1 cellular context compared by ENCODE assay signal in the genomic region with DNA sequence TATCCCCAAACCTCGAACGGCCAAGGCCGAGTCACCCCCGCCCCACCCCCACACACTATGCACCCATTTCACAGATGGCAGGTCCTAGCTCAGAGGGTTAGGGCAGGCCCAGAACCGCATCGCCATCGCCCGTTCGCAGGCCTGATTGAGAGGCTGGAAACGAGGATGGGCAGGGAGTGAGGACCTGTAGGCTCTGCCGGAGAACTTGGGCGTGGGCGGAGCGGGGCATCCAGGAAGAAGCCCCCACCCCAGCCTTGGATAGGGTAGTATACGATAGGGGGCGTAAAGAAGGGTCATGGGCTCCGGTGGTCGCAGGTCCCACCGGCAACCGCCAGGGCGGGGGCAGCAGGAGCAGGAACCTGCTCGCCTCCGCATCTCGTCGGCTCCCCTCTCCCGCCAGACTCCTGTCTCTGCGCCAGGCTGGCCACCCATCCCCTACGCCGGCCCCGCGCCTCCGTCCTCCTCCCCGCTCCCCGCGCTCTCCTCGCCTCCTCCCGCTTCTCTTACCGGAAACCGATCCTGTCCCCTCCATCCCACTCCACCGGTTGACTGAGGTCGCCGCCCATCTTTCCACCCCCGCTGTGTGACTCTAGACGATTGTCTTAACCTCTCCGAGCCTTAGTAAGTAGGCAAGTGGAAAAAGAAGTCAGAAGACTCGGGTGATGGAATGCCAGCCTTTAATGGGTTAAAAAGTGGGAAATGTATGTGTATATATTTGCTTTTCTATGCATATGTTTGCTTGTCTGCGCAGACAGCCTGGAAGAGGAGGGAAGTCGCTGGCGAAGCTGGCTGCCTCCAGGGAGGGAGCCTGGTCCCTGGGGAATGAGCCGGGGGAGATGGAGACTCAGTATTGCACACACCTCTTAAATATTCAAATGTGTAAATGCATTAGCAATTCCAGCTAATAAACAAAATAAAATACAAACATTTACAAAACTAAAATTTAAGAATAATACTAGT.
TF ChIP-seq lines count a peak whose summit lies in the region.

No MANE protein-coding gene starts in this region.

TF ChIP-seq in SK-N-SH, 30 proteins besides CTCF, POLR2A, EP300 and RAD21 (continued from another document):
- no peak for TF ChIP-seq ELF1 (IDR thresholded peaks at IDR 0.05)
- no peak for TF ChIP-seq MXI1 (IDR thresholded peaks at IDR 0.05; ENCODE audit: low read depth, low read length)
- TF ChIP-seq NFIC (IDR thresholded peaks at IDR 0.05; ENCODE audit: borderline replicate concordance) = no peak
- TF ChIP-seq FOXJ3 (CRISPR knock-in tag; IDR thresholded peaks at IDR 0.05) = no peak
- TF ChIP-seq TAF1 (IDR thresholded peaks at IDR 0.05; ENCODE audit: borderline replicate concordance, low read depth, low read length) = no peak
- no peak for TF ChIP-seq YY1 (IDR thresholded peaks at IDR 0.05; ENCODE audit: low read depth)
- no peak for TF ChIP-seq GATA2 (CRISPR knock-in tag; IDR thresholded peaks at IDR 0.05)
- TF ChIP-seq EZH2phosphoT487 (IDR thresholded peaks at IDR 0.05; ENCODE audit: borderline replicate concordance, low read depth) = no peak
- no peak for TF ChIP-seq GABPA (IDR thresholded peaks at IDR 0.05; ENCODE audit: low read depth)
- TF ChIP-seq MEF2A (IDR thresholded peaks at IDR 0.05; ENCODE audit: borderline replicate concordance, low read depth) = no peak
- TF ChIP-seq NRF1 (IDR thresholded peaks at IDR 0.05; ENCODE audit: low read depth, low read length) = no peak
- TF ChIP-seq JUND (IDR thresholded peaks at IDR 0.05) = no peak
- TF ChIP-seq FOSL2 (IDR thresholded peaks at IDR 0.05; ENCODE audit: borderline replicate concordance, low read depth) = no peak
